ENCODE assay signal across 1 cellular context in genomic region chr3:10248984-10249748, GRCh38.
A peak's percentile ranks its signal among the peaks of the same experiment; 100 is the strongest.
TF ChIP-seq lines count a peak whose summit lies in the region.

No MANE protein-coding gene starts in this region.

TF ChIP-seq in K562, 482 proteins besides CTCF, POLR2A, EP300 and RAD21 (continued from another document):
- TF ChIP-seq, protein P1, sequence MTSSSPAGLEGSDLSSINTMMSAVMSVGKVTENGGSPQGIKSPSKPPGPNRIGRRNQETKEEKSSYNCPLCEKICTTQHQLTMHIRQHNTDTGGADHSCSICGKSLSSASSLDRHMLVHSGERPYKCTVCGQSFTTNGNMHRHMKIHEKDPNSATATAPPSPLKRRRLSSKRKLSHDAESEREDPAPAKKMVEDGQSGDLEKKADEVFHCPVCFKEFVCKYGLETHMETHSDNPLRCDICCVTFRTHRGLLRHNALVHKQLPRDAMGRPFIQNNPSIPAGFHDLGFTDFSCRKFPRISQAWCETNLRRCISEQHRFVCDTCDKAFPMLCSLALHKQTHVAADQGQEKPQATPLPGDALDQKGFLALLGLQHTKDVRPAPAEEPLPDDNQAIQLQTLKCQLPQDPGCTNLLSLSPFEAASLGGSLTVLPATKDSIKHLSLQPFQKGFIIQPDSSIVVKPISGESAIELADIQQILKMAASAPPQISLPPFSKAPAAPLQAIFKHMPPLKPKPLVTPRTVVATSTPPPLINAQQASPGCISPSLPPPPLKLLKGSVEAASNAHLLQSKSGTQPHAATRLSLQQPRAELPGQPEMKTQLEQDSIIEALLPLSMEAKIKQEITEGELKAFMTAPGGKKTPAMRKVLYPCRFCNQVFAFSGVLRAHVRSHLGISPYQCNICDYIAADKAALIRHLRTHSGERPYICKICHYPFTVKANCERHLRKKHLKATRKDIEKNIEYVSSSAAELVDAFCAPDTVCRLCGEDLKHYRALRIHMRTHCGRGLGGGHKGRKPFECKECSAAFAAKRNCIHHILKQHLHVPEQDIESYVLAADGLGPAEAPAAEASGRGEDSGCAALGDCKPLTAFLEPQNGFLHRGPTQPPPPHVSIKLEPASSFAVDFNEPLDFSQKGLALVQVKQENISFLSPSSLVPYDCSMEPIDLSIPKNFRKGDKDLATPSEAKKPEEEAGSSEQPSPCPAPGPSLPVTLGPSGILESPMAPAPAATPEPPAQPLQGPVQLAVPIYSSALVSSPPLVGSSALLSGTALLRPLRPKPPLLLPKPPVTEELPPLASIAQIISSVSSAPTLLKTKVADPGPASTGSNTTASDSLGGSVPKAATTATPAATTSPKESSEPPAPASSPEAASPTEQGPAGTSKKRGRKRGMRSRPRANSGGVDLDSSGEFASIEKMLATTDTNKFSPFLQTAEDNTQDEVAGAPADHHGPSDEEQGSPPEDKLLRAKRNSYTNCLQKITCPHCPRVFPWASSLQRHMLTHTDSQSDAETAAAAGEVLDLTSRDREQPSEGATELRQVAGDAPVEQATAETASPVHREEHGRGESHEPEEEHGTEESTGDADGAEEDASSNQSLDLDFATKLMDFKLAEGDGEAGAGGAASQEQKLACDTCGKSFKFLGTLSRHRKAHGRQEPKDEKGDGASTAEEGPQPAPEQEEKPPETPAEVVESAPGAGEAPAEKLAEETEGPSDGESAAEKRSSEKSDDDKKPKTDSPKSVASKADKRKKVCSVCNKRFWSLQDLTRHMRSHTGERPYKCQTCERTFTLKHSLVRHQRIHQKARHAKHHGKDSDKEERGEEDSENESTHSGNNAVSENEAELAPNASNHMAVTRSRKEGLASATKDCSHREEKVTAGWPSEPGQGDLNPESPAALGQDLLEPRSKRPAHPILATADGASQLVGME (CRISPR knock-in tag; IDR thresholded peaks at IDR 0.05) = no peak
- TF ChIP-seq ID3 (CRISPR knock-in tag; IDR thresholded peaks at IDR 0.05) = no peak
- TF ChIP-seq ID3 (tag; IDR thresholded peaks at IDR 0.05) = no peak
- no peak for TF ChIP-seq MTA1 (IDR thresholded peaks at IDR 0.05; ENCODE audit: borderline replicate concordance)
- TF ChIP-seq SRF (CRISPR knock-in tag; IDR thresholded peaks at IDR 0.05) = no peak
- no peak for TF ChIP-seq POLR2AphosphoS5 (IDR thresholded peaks at IDR 0.05; ENCODE audit: control insufficient read depth, insufficient read depth, low read depth, low read length)
- no peak for TF ChIP-seq ILK (tag; IDR thresholded peaks at IDR 0.05; ENCODE audit: borderline replicate concordance, low read depth)
- TF ChIP-seq ZBTB7A (IDR thresholded peaks at IDR 0.05; ENCODE audit: borderline replicate concordance, control insufficient read depth, low read depth, low read length) = no peak
- peak in 1 of 2 experiments; percentile 59 for TF ChIP-seq E2F6 (IDR thresholded peaks at IDR 0.05; ENCODE audit: borderline replicate concordance in 1 of 2, extremely low read depth in 1 of 2, insufficient read depth in 1 of 2, insufficient read length in 1 of 2, low read depth in 1 of 2, low read length in 1 of 2, poor library complexity in 1 of 2, severe bottlenecking in 1 of 2)
- TF ChIP-seq ZNF324 (CRISPR knock-in tag; IDR thresholded peaks at IDR 0.05) = 0 out of 2 replicates have a peak, but pooled peaks have one; percentile 10
- 0 out of 4 replicates have a peak, but pooled peaks of 1 of the 2 experiments have one; percentile 35 for TF ChIP-seq MAZ (CRISPR knock-in tag; conservative IDR thresholded peaks at IDR 0.05 in 1 of 2, IDR thresholded peaks at IDR 0.05 in 1 of 2)
- no peak for TF ChIP-seq PHF21A (IDR thresholded peaks at IDR 0.05; ENCODE audit: borderline replicate concordance, low read depth)
- no peak; the same call in none of the 2 replicates for TF ChIP-seq GABPB1 (CRISPR knock-in tag; IDR thresholded peaks at IDR 0.05)
- TF ChIP-seq, protein P2, sequence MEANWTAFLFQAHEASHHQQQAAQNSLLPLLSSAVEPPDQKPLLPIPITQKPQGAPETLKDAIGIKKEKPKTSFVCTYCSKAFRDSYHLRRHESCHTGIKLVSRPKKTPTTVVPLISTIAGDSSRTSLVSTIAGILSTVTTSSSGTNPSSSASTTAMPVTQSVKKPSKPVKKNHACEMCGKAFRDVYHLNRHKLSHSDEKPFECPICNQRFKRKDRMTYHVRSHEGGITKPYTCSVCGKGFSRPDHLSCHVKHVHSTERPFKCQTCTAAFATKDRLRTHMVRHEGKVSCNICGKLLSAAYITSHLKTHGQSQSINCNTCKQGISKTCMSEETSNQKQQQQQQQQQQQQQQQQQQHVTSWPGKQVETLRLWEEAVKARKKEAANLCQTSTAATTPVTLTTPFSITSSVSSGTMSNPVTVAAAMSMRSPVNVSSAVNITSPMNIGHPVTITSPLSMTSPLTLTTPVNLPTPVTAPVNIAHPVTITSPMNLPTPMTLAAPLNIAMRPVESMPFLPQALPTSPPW (CRISPR knock-in tag; IDR thresholded peaks at IDR 0.05) = 0 out of 2 replicates have a peak, but pooled peaks have one; percentile 4
- TF ChIP-seq HDAC3 (IDR thresholded peaks at IDR 0.05; ENCODE audit: borderline replicate concordance, partially characterized antibody) = no peak
